In the genomic region with DNA sequence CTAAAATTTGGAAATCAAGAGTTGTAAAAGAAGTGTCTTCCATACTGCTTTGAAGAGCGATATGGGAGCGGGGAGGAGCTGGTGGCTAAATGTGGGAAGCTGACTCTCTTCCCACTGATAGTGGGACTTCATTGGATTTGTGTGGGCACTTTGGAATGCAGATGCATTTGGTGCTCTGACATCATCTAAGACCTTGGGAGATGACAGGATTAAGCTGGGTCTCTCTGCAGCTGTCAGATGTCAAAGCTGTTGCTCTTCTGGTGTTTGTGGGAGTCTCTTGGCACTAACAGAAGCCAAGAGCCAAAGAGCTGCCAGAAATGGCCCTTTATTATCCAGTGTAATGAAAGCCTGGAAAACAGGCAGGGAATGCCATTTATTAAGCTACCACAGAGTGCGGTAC, we compare ENCODE assay signal across 12 cellular contexts. TPM values are rescaled to one million over a fixed set of nuclear protein-coding genes. Genes with fewer than 3 reads are reported as not detected.
DNase-seq lines count a peak whose midpoint lies in the region; ATAC-seq and TF ChIP-seq lines count a peak whose summit lies in the region.
"Had no signal": no experiment of that assay in that cellular context is flagged by ENCODE, and none has a peak within 500 bp of the region (broad histone marks: within the 10 kb centered on the region; RNA-seq: fewer than 3 reads in every experiment).

No MANE protein-coding gene starts in this region.

- no peak for TF ChIP-seq CTCF in thyroid gland (IDR thresholded peaks at IDR 0.05)

- intact Hi-C loops in Right ventricle myocardium inferior (cut with DNase I): no loop called here
- intact Hi-C loops in cardiac septum (cut with DNase I): no loop called here
- intact Hi-C loops in thyroid gland (cut with DNase I): no loop called here

- no peak overlapping the region for H3K4me3 Mint-ChIP-seq in central memory CD8-positive, alpha-beta T cell
- no peak overlapping the region for H3K4me3 Mint-ChIP-seq in stimulated activated effector memory CD8-positive, alpha-beta T cell treated with anti-CD3 and anti-CD28 coated beads, Interleukin-12 subunit alpha, Interleukin-12 subunit beta, amount 100 ng/mL, for 72 hours

- H3K27me3 Mint-ChIP-seq in central memory CD8-positive, alpha-beta T cell: no peaks in the 10 kb centered on the region

- peaks cover 17% of the 10 kb centered on the region for H3K4me1 Mint-ChIP-seq in central memory CD8-positive, alpha-beta T cell
- peaks cover 45% of the 10 kb centered on the region for H3K4me1 Mint-ChIP-seq in stimulated activated effector memory CD8-positive, alpha-beta T cell treated with anti-CD3 and anti-CD28 coated beads, Interleukin-12 subunit alpha, Interleukin-12 subunit beta, amount 100 ng/mL, for 72 hours

- H3K9me3 Mint-ChIP-seq in central memory CD8-positive, alpha-beta T cell: no peaks in the 10 kb centered on the region
- no peaks in the 10 kb centered on the region for H3K9me3 Mint-ChIP-seq in stimulated activated effector memory CD8-positive, alpha-beta T cell treated with anti-CD3 and anti-CD28 coated beads, Interleukin-12 subunit alpha, Interleukin-12 subunit beta, amount 100 ng/mL, for 72 hours

- H3K9me3 ChIP-seq in thyroid gland: no peaks in the 10 kb centered on the region
- H3K9me3 ChIP-seq: right lobe of liver had no signal

- H3K27ac ChIP-seq in thyroid gland: no peak overlapping the region
- H3K27ac ChIP-seq: brain microvascular endothelial cell, right lobe of liver had no signal

- H3K36me3 ChIP-seq in thyroid gland: no peaks in the 10 kb centered on the region
- H3K36me3 ChIP-seq: brain microvascular endothelial cell, right lobe of liver had no signal

- TF ChIP-seq POLR2A in thyroid gland (IDR thresholded peaks at IDR 0.05): no peak

- H3K27ac Mint-ChIP-seq in central memory CD8-positive, alpha-beta T cell (ENCODE audit: low read depth): peak overlapping the region; percentile 47
- H3K27ac Mint-ChIP-seq in stimulated activated effector memory CD8-positive, alpha-beta T cell treated with anti-CD3 and anti-CD28 coated beads, Interleukin-12 subunit alpha, Interleukin-12 subunit beta, amount 100 ng/mL, for 72 hours: peak overlapping the region; percentile 64

- peaks cover 0 to 20% of the 10 kb centered on the region in 2 donors for H3K4me1 ChIP-seq in thyroid gland
- H3K4me1 ChIP-seq: right lobe of liver had no signal

- DNase-seq in Right ventricle myocardium inferior (ENCODE audit: missing footprints) (no peak), cardiac septum (ENCODE audit: low spot score) (no peak), NCI-H82 (lab: John Stamatoyannopoulos, UW) (peak; percentile 89), hepatic stellate cell (ENCODE audit: low spot score) (no peak), thyroid gland (no peak)
- no peak for DNase-seq in central memory CD8-positive, alpha-beta T cell (ENCODE audit: low spot score in 2 of 2)
- no peak for DNase-seq in stimulated activated effector memory CD8-positive, alpha-beta T cell treated with anti-CD3 and anti-CD28 coated beads, Interleukin-12 subunit alpha, Interleukin-12 subunit beta, amount 100 ng/mL, for 72 hours (ENCODE audit: low spot score in 2 of 2)
- DNase-seq: activated T-cell treated with anti-CD3 and anti-CD28 coated beads for 4 hours, brain microvascular endothelial cell, NCI-H510A treated with DMSO at 0.1 percent for 48 hours, right lobe of liver had no signal

- WGBS in thyroid gland, 2 donors: 89 to 97% methylated on average over 3 of the region's 3 CpGs

- peak; percentile 76 for ATAC-seq in Right ventricle myocardium inferior
- ATAC-seq in central memory CD8-positive, alpha-beta T cell (replicated peaks; ENCODE audit: extremely low read depth, poor library complexity, severe bottlenecking): no peak
- ATAC-seq in stimulated activated effector memory CD8-positive, alpha-beta T cell treated with anti-CD3 and anti-CD28 coated beads, Interleukin-12 subunit alpha, Interleukin-12 subunit beta, amount 100 ng/mL, for 72 hours: no peak
- ATAC-seq in esophagus mucosa: no peak
- ATAC-seq: right lobe of liver had no signal

- H3K4me3 ChIP-seq in thyroid gland (replicated peaks in 1 of 3): no peak overlapping the region
- H3K4me3 ChIP-seq: right lobe of liver had no signal

- H3K27me3 ChIP-seq in thyroid gland: no peaks in the 10 kb centered on the region
- H3K27me3 ChIP-seq: brain microvascular endothelial cell, right lobe of liver had no signal

- peaks cover 5% of the 10 kb centered on the region for H3K36me3 Mint-ChIP-seq in central memory CD8-positive, alpha-beta T cell (ENCODE audit: insufficient read depth)
- H3K36me3 Mint-ChIP-seq in stimulated activated effector memory CD8-positive, alpha-beta T cell treated with anti-CD3 and anti-CD28 coated beads, Interleukin-12 subunit alpha, Interleukin-12 subunit beta, amount 100 ng/mL, for 72 hours: peaks cover 8% of the 10 kb centered on the region

RNA-seq across cellular contexts. Expression of a gene that starts 20.5 kb away (rescaled TPM):
- total RNA-seq in Right ventricle myocardium inferior (17.6 TPM), cardiac septum (15.3 TPM), esophagus mucosa (1.4 TPM), thyroid gland (10 to 100 TPM in 2 of 4 donors, 1 to 10 TPM in 2; 7.0 to 22.7 (median 9.2) TPM)
